ENCODE assay signal across 1 cellular context in the genomic region with DNA sequence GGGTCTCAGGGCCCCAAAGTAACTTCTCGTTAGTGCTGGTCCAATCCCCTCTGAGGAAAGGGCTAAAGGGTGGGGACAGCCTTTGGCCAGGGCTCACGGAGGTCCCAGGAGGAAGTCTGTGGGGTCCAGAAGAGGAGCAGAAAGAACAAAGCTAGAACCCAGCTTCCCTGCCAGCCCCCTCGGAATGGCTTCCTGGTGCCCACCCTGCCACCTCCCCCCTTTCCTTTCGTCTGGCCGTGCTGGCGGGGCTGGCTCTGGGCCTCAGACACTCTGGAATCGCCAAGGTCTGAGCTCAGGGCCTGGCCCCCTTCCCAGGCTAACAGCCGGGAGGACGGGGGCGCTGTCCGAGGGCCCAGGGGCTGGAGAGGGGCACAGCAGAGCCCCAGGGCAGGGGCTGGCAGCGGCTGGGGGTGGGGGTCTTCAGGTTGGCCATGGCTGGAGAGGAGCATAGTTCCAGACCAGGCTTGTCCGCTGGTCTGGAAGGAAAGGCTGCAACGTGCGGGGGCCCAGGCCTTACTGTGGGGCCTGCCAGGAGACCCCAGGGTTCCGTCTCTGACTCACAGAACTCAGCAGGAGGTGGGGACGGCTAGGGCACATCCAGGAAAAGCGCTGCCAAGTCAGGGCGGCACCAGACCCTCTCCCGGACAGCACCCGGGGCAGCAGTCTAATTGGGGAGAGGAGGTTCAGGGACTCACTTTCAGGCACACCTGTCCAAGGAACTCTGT.
TF ChIP-seq lines count a peak whose summit lies in the region.

No MANE protein-coding gene starts in this region.

TF ChIP-seq in K562, 482 proteins besides CTCF, POLR2A, EP300 and RAD21:
- TF ChIP-seq U2AF2 (optimal IDR thresholded peaks at IDR 0.05; ENCODE audit: low read depth, low read length) (no peak), CREB1 (IDR thresholded peaks at IDR 0.05) (no peak), CREB1 (CRISPR knock-in tag; IDR thresholded peaks at IDR 0.05) (0 out of 2 replicates have a peak, but pooled peaks have one; percentile 8), NR2C2 (CRISPR knock-in tag; IDR thresholded peaks at IDR 0.05) (no peak), NR2C2 (tag; IDR thresholded peaks at IDR 0.05) (0 out of 2 replicates have a peak, but pooled peaks have one; percentile 1), SP1 (CRISPR knock-in tag; IDR thresholded peaks at IDR 0.05) (peak; percentile 29; the same call in 1 of the 2 replicates)
- TF ChIP-seq, protein P1, sequence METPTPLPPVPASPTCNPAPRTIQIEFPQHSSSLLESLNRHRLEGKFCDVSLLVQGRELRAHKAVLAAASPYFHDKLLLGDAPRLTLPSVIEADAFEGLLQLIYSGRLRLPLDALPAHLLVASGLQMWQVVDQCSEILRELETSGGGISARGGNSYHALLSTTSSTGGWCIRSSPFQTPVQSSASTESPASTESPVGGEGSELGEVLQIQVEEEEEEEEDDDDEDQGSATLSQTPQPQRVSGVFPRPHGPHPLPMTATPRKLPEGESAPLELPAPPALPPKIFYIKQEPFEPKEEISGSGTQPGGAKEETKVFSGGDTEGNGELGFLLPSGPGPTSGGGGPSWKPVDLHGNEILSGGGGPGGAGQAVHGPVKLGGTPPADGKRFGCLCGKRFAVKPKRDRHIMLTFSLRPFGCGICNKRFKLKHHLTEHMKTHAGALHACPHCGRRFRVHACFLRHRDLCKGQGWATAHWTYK (CRISPR knock-in tag; IDR thresholded peaks at IDR 0.05): 0 out of 2 replicates have a peak, but pooled peaks have one; percentile 7
